Comparison of ENCODE assay signal across 12 cellular contexts in the genomic region with DNA sequence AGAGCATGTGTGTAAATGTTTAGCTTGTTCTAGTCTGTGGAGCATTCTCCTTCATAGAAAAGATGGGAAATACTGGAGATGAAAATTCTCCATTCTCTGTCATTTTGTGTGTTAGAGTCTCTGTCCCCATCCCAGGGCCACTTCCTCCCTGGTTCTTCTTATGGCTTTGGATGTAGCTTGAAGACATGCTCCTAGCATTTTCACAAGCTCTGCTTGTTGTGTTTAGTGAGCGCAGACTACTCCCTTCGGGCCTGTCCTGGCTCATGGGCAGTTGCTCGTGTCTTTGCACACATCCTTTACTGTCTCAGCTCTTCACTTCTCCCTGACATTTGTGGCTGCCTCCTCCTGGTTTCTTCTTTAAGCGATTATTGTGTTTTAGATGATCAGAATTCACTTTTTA. TPM values are rescaled to one million over a fixed set of nuclear protein-coding genes. Genes with fewer than 3 reads are reported as not detected.
DNase-seq lines count a peak whose midpoint lies in the region; ATAC-seq and TF ChIP-seq lines count a peak whose summit lies in the region.
"Had no signal": no experiment of that assay in that cellular context is flagged by ENCODE, and none has a peak within 500 bp of the region (broad histone marks: within the 10 kb centered on the region; RNA-seq: fewer than 3 reads in every experiment).

No MANE protein-coding gene starts in this region.

- no peak for TF ChIP-seq CTCF in transverse colon (IDR thresholded peaks at IDR 0.05)

- TF ChIP-seq EP300 in transverse colon (IDR thresholded peaks at IDR 0.05; ENCODE audit: low read depth), result no peak

- H3K9ac ChIP-seq in muscle layer of colon (ENCODE audit: low read length), result peak overlapping the region; percentile 28
- H3K9ac ChIP-seq: parathyroid adenoma had no signal

- no peak for ATAC-seq in activated naive CD8-positive, alpha-beta T cell treated with anti-CD3 and anti-CD28 coated beads, Interleukin-2, amount 10 ng/mL, durations not matched to agents 7 days and 5 days (ENCODE audit: low read depth)

- H3K27ac Mint-ChIP-seq in activated naive CD8-positive, alpha-beta T cell, result peak overlapping the region; percentile 25
- no peak overlapping the region for H3K27ac Mint-ChIP-seq in activated naive CD8-positive, alpha-beta T cell treated with anti-CD3 and anti-CD28 coated beads for 36 hours
- peak overlapping the region; percentile 84 for H3K27ac Mint-ChIP-seq in activated naive CD8-positive, alpha-beta T cell treated with anti-CD3 and anti-CD28 coated beads, Interleukin-2, amount 10 ng/mL, durations not matched to agents 7 days and 5 days

- TF ChIP-seq POLR2A in transverse colon (IDR thresholded peaks at IDR 0.05), result no peak

- no peaks in the 10 kb centered on the region for H3K9me3 ChIP-seq in muscle layer of colon (ENCODE audit: low read length)
- no peaks in the 10 kb centered on the region for H3K9me3 ChIP-seq in transverse colon
- H3K9me3 ChIP-seq: MG63 had no signal

- POLR2A ChIA-PET in activated naive CD8-positive, alpha-beta T cell treated with anti-CD3 and anti-CD28 coated beads, Interleukin-2, amount 10 ng/mL, durations not matched to agents 7 days and 5 days (lab: Charles Lee), result interaction anchor here (0.7 kb wide), 2 partner anchors 112 to 197 kb away, joined by 3 to 5 read pairs; no protein-coding TSS in a partner anchor

- in situ Hi-C loops in transverse colon (cut with MboI; ENCODE audit: low pct_ligation_motif_present in 1 of 4, low pct_unique_long_range_greater_than_20kb in 1 of 4, low sequenced_read_pairs in 3 of 4), result no loop called here
- in situ Hi-C loops in ACHN (cut with HindIII; ENCODE audit: low pct_ligation_motif_present, low pct_unique_long_range_greater_than_20kb, low sequenced_read_pairs), result no loop called here

- H3K4me1 ChIP-seq in muscle layer of colon (ENCODE audit: insufficient read depth, low read length), result peaks cover 61% of the 10 kb centered on the region
- peaks cover 32 to 91% (median 50%) of the 10 kb centered on the region in 4 donors for H3K4me1 ChIP-seq in transverse colon

- intact Hi-C loops in transverse colon (cut with DNase I; ENCODE audit: low total_unique reads), result no loop called here

- H3K9me3 Mint-ChIP-seq in activated naive CD8-positive, alpha-beta T cell (ENCODE audit: low read depth), result no peaks in the 10 kb centered on the region
- no peaks in the 10 kb centered on the region for H3K9me3 Mint-ChIP-seq in activated naive CD8-positive, alpha-beta T cell treated with anti-CD3 and anti-CD28 coated beads for 36 hours
- H3K9me3 Mint-ChIP-seq in activated naive CD8-positive, alpha-beta T cell treated with anti-CD3 and anti-CD28 coated beads, Interleukin-2, amount 10 ng/mL, durations not matched to agents 7 days and 5 days, result no peaks in the 10 kb centered on the region

- H3K4me1 Mint-ChIP-seq in activated naive CD8-positive, alpha-beta T cell (ENCODE audit: low read depth), result peaks cover 72% of the 10 kb centered on the region
- peaks cover 62% of the 10 kb centered on the region for H3K4me1 Mint-ChIP-seq in activated naive CD8-positive, alpha-beta T cell treated with anti-CD3 and anti-CD28 coated beads for 36 hours
- H3K4me1 Mint-ChIP-seq in activated naive CD8-positive, alpha-beta T cell treated with anti-CD3 and anti-CD28 coated beads, Interleukin-2, amount 10 ng/mL, durations not matched to agents 7 days and 5 days, result peaks cover 66% of the 10 kb centered on the region

- H3K27ac ChIP-seq in muscle layer of colon (ENCODE audit: low read depth, low read length), result peak overlapping the region; percentile 57
- peak overlapping the region; percentile 70 to 78 (median 75) for H3K27ac ChIP-seq in transverse colon
- H3K27ac ChIP-seq: parathyroid adenoma had no signal

- H3K27me3 Mint-ChIP-seq in activated naive CD8-positive, alpha-beta T cell, result no peaks in the 10 kb centered on the region
- no peaks in the 10 kb centered on the region for H3K27me3 Mint-ChIP-seq in activated naive CD8-positive, alpha-beta T cell treated with anti-CD3 and anti-CD28 coated beads for 36 hours
- H3K27me3 Mint-ChIP-seq in activated naive CD8-positive, alpha-beta T cell treated with anti-CD3 and anti-CD28 coated beads, Interleukin-2, amount 10 ng/mL, durations not matched to agents 7 days and 5 days, result no peaks in the 10 kb centered on the region

- H3K36me3 Mint-ChIP-seq in activated naive CD8-positive, alpha-beta T cell, result no peaks in the 10 kb centered on the region
- H3K36me3 Mint-ChIP-seq in activated naive CD8-positive, alpha-beta T cell treated with anti-CD3 and anti-CD28 coated beads for 36 hours, result peaks cover 11% of the 10 kb centered on the region
- H3K36me3 Mint-ChIP-seq in activated naive CD8-positive, alpha-beta T cell treated with anti-CD3 and anti-CD28 coated beads, Interleukin-2, amount 10 ng/mL, durations not matched to agents 7 days and 5 days, result peaks cover 8% of the 10 kb centered on the region

- no peaks in the 10 kb centered on the region for H3K27me3 ChIP-seq in muscle layer of colon (ENCODE audit: control insufficient read depth in 1 of 2, insufficient read depth in 2 of 2, low read length in 2 of 2)
- no peaks in the 10 kb centered on the region for H3K27me3 ChIP-seq in transverse colon
- H3K27me3 ChIP-seq: MG63 had no signal

- H3K4me3 ChIP-seq in muscle layer of colon (ENCODE audit: low read depth in 1 of 2, low read length in 2 of 2), result no peak overlapping the region
- H3K4me3 ChIP-seq in transverse colon, result no peak overlapping the region
- H3K4me3 ChIP-seq: MG63 had no signal

- H3K36me3 ChIP-seq in muscle layer of colon (ENCODE audit: insufficient read depth, low read length), result no peaks in the 10 kb centered on the region
- H3K36me3 ChIP-seq in transverse colon, result no peaks in the 10 kb centered on the region
- H3K36me3 ChIP-seq: MG63 had no signal

- DNase-seq in activated naive CD8-positive, alpha-beta T cell treated with anti-CD3 and anti-CD28 coated beads for 36 hours, result no peak
- DNase-seq in activated naive CD8-positive, alpha-beta T cell treated with anti-CD3 and anti-CD28 coated beads, Interleukin-2, amount 10 ng/mL, durations not matched to agents 7 days and 5 days, result peak; percentile 16
- DNase-seq in transverse colon (no peak), ACHN (no peak), NCI-H446 (lab: John Stamatoyannopoulos, UW) (no peak)
- no peak for DNase-seq in stimulated activated naive CD4-positive, alpha-beta T cell treated with Interleukin-2 at 50 U/mL for 16 hours (lab: John Stamatoyannopoulos, UW)

- H3K4me3 Mint-ChIP-seq in activated naive CD8-positive, alpha-beta T cell, result peak overlapping the region; percentile 46
- no peak overlapping the region for H3K4me3 Mint-ChIP-seq in activated naive CD8-positive, alpha-beta T cell treated with anti-CD3 and anti-CD28 coated beads for 36 hours
- H3K4me3 Mint-ChIP-seq in activated naive CD8-positive, alpha-beta T cell treated with anti-CD3 and anti-CD28 coated beads, Interleukin-2, amount 10 ng/mL, durations not matched to agents 7 days and 5 days, result no peak overlapping the region

- WGBS in transverse colon (ENCODE audit: low coverage in 1 of 2), 2 donors, result 79 to 81% methylated on average over 4 of the region's 4 CpGs

RNA-seq across cellular contexts. Expression of gene MAPKAPK2, which starts 30.4 kb away (rescaled TPM):
- total RNA-seq in activated naive CD8-positive, alpha-beta T cell treated with anti-CD3 and anti-CD28 coated beads for 36 hours, result 10 to 100 TPM; 53.5 to 57.8 TPM
- 10 to 100 TPM; 72.6 to 74.9 TPM for total RNA-seq in activated naive CD8-positive, alpha-beta T cell treated with anti-CD3 and anti-CD28 coated beads, Interleukin-2, amount 10 ng/mL, durations not matched to agents 7 days and 5 days
- total RNA-seq in transverse colon, result 10 to 100 TPM; 47.0 to 74.8 (median 52.2) TPM

RNA-seq across cellular contexts. Expression of gene IL19, which starts 55.5 kb away (rescaled TPM):
- total RNA-seq in activated naive CD8-positive, alpha-beta T cell treated with anti-CD3 and anti-CD28 coated beads for 36 hours, result not detected
- total RNA-seq in activated naive CD8-positive, alpha-beta T cell treated with anti-CD3 and anti-CD28 coated beads, Interleukin-2, amount 10 ng/mL, durations not matched to agents 7 days and 5 days, result not detected
- not detected for total RNA-seq in transverse colon
- total RNA-seq: fibroblast of lung had no signal

RNA-seq across cellular contexts. Expression of gene IL10, which starts 57.2 kb away (rescaled TPM):
- not detected for total RNA-seq in activated naive CD8-positive, alpha-beta T cell treated with anti-CD3 and anti-CD28 coated beads for 36 hours
- total RNA-seq in activated naive CD8-positive, alpha-beta T cell treated with anti-CD3 and anti-CD28 coated beads, Interleukin-2, amount 10 ng/mL, durations not matched to agents 7 days and 5 days, result under 1 TPM in 1 of 2 experiments, not detected in 1; 0.17 TPM
- total RNA-seq in transverse colon, result 1 to 10 TPM in 2 of 4 donors, not detected in 2; 1.6 to 4.4 TPM
- total RNA-seq: fibroblast of lung, SK-MEL-5 had no signal
